Comparison of ENCODE assay signal across 1 cellular context in genomic region chr5:35229076-35230042, GRCh38.
TF ChIP-seq lines count a peak whose summit lies in the region.

No MANE protein-coding gene starts in this region.

TF ChIP-seq in Ishikawa, 13 proteins besides CTCF, POLR2A, EP300 and RAD21 (continued from another document):
- TF ChIP-seq, protein P1, sequence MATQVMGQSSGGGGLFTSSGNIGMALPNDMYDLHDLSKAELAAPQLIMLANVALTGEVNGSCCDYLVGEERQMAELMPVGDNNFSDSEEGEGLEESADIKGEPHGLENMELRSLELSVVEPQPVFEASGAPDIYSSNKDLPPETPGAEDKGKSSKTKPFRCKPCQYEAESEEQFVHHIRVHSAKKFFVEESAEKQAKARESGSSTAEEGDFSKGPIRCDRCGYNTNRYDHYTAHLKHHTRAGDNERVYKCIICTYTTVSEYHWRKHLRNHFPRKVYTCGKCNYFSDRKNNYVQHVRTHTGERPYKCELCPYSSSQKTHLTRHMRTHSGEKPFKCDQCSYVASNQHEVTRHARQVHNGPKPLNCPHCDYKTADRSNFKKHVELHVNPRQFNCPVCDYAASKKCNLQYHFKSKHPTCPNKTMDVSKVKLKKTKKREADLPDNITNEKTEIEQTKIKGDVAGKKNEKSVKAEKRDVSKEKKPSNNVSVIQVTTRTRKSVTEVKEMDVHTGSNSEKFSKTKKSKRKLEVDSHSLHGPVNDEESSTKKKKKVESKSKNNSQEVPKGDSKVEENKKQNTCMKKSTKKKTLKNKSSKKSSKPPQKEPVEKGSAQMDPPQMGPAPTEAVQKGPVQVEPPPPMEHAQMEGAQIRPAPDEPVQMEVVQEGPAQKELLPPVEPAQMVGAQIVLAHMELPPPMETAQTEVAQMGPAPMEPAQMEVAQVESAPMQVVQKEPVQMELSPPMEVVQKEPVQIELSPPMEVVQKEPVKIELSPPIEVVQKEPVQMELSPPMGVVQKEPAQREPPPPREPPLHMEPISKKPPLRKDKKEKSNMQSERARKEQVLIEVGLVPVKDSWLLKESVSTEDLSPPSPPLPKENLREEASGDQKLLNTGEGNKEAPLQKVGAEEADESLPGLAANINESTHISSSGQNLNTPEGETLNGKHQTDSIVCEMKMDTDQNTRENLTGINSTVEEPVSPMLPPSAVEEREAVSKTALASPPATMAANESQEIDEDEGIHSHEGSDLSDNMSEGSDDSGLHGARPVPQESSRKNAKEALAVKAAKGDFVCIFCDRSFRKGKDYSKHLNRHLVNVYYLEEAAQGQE (IDR thresholded peaks at IDR 0.05; ENCODE audit: low read depth), result no peak
- TF ChIP-seq YY1 (IDR thresholded peaks at IDR 0.05; ENCODE audit: low read depth), result 0 out of 2 replicates have a peak, but pooled peaks have one; percentile 18
